8 cellular contexts compared by ENCODE assay signal in the genomic region with DNA sequence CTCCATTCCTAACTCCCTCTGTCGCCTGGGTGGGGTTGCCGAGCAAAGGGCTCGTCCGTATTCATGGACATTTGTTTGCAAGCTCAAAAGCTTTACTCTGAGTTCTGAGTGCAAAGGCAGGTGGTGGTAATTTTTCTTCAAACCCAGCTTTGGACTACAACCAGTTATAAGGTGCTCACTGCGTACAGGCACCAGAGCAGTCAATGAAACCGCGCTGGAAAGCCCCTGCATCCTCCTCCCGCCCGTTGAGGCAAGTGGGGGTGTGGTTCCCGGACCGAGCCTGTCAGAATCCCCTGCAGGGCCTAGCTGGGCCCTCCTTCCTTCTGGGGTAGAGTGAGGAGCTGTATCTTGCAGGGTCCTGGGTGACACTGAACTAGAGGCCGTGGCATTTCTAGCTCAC. TPM values are rescaled to one million over a fixed set of nuclear protein-coding genes. Genes with fewer than 3 reads are reported as not detected.
DNase-seq lines count a peak whose midpoint lies in the region; ATAC-seq, FAIRE-seq and TF ChIP-seq lines count a peak whose summit lies in the region.

No MANE protein-coding gene starts in this region.

- no peak overlapping the region for H3K27ac Mint-ChIP-seq in natural killer cell

- H3K9me3 ChIP-seq in testis (no peaks in the 10 kb centered on the region), esophagus muscularis mucosa (no peaks in the 10 kb centered on the region)

- intact Hi-C loops in natural killer cell (cut with micrococcal nuclease) (no loop called here), testis (cut with DNase I; ENCODE audit: low total_unique reads) (no loop called here), esophagus muscularis mucosa (cut with DNase I) (no loop called here)

- no peaks in the 10 kb centered on the region for H3K27me3 ChIP-seq in H7 (ENCODE audit: control insufficient read depth, insufficient read depth, low read length)
- H3K27me3 ChIP-seq in testis: no peaks in the 10 kb centered on the region
- H3K27me3 ChIP-seq in esophagus muscularis mucosa: no peaks in the 10 kb centered on the region

- peak overlapping the region; percentile 21 for H3K4me3 Mint-ChIP-seq in natural killer cell

- H3K4me1 ChIP-seq in testis (no peaks in the 10 kb centered on the region), esophagus muscularis mucosa (peaks cover 9 to 17% (median 14%) of the 10 kb centered on the region in 4 donors)

- H3K4me3 ChIP-seq in H7 (ENCODE audit: insufficient read depth, low read depth, low read length) (no peak overlapping the region), testis (no peak overlapping the region), esophagus muscularis mucosa (peak overlapping the region in 1 of 4 donors; percentile 32)

- no peak for TF ChIP-seq POLR2A in testis (IDR thresholded peaks at IDR 0.05)
- TF ChIP-seq POLR2A in esophagus muscularis mucosa (IDR thresholded peaks at IDR 0.05; ENCODE audit: low read depth): no peak

- ATAC-seq in HG02840 (IDR thresholded peaks at IDR 0.05; ENCODE audit: low FRiP score, unreplicated experiment) (peak; percentile 60), natural killer cell (peak in 1 of 3 donors; percentile 43)

- TF ChIP-seq CTCF in natural killer cell (IDR thresholded peaks at IDR 0.05) (no peak), testis (IDR thresholded peaks at IDR 0.05) (no peak), esophagus muscularis mucosa (IDR thresholded peaks at IDR 0.05) (no peak)

- 89 to 92% methylated on average over 8 to 12 of the region's 12 CpGs for WGBS in testis, 2 donors
- WGBS in esophagus muscularis mucosa: 86% methylated on average over 12 of the region's 12 CpGs

- no peak for TF ChIP-seq EP300 in esophagus muscularis mucosa (IDR thresholded peaks at IDR 0.05)

- H3K9me3 Mint-ChIP-seq in natural killer cell: no peaks in the 10 kb centered on the region

- H3K27me3 Mint-ChIP-seq in natural killer cell (ENCODE audit: low read depth in 2 of 2): peaks cover 53 to 78% of the 10 kb centered on the region in 2 donors

- FAIRE-seq in GM18507 (lab: Jason Lieb, UNC): peak; percentile 91

- H3K36me3 ChIP-seq in H7 (replicated peaks; ENCODE audit: control insufficient read depth, insufficient read depth, low read length): 0 out of 2 replicates have a peak, but pooled peaks cover 1% of the 10 kb centered on the region
- no peaks in the 10 kb centered on the region for H3K36me3 ChIP-seq in testis (ENCODE audit: low read depth, missing control alignments)
- no peaks in the 10 kb centered on the region for H3K36me3 ChIP-seq in esophagus muscularis mucosa

- H3K4me1 Mint-ChIP-seq in natural killer cell: peaks cover 22 to 31% of the 10 kb centered on the region in 2 donors

- H3K36me3 Mint-ChIP-seq in natural killer cell: no peaks in the 10 kb centered on the region

- no peak for DNase-seq in GM18507 (ENCODE audit: extremely low spot score, insufficient read length, low read depth)
- DNase-seq in activated CD4-positive, alpha-beta T cell treated with anti-CD3 and anti-CD28 coated beads for 1 hour: peak; percentile 25
- DNase-seq in natural killer cell: no peak
- DNase-seq in H7: no peak
- DNase-seq in testis: no peak
- DNase-seq in esophagus muscularis mucosa (ENCODE audit: extremely low spot score): no peak
- no peak for DNase-seq in SKM-1 treated with dmso at 0.1 percent for 144 hours (lab: John Stamatoyannopoulos, UW; ENCODE audit: unreplicated experiment)

- H3K27ac ChIP-seq in testis (no peak overlapping the region), esophagus muscularis mucosa (replicated peaks in 1 of 4) (no peak overlapping the region)

RNA-seq across cellular contexts. Expression of gene AMZ1, which starts 22.3 kb away (rescaled TPM):
- total RNA-seq in natural killer cell (1 to 10 TPM in 1 of 3 donors, under 1 TPM in 2; 0.07 to 1.2 (median 0.27) TPM), testis (1 to 10 TPM; 1.1 to 2.7 TPM), esophagus muscularis mucosa (1 to 10 TPM in 1 of 4 donors, under 1 TPM in 3; under 0.01 to 1.2 (median 0.53) TPM)
- total RNA-seq in H7 (2014; rRNA removed; shearing (Covaris generic)): 0.07 TPM in 1 of 2 replicates, not detected in the other
- polyA plus RNA-seq in testis (ENCODE audit: insufficient read depth, low read depth, low replicate concordance): 3.2 TPM
